ENCODE assay signal across 1 cellular context in the genomic region with DNA sequence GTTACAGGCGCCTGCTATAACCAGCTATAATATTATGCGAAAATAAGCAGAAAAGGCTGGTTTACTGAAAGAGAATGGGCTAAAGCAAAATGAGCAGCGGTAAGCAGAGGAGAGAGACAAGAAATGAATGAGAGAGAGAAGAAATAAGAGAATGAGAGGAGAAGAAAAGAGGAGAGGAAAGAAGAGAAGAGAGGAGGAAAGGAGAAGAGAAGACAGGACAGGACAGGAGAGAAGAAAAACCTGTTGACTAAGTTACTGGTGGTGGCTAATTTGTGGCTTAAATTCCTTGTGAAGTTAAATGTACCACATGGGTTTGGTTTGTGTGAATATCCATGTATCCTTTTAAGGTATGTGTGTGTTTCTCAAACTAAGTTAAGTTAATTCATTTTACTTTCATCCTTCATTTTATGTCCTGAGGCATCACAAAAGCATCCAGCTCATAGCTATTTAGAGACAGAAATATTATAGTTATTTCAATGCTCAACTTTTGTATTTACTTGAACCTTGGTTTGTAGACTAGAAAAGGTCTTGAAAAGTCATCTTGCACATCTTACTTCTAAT.
TF ChIP-seq lines count a peak whose summit lies in the region.

No MANE protein-coding gene starts in this region.

TF ChIP-seq in WTC11, 78 proteins besides CTCF, POLR2A, EP300 and RAD21 (continued from another document):
- TF ChIP-seq, protein P1, sequence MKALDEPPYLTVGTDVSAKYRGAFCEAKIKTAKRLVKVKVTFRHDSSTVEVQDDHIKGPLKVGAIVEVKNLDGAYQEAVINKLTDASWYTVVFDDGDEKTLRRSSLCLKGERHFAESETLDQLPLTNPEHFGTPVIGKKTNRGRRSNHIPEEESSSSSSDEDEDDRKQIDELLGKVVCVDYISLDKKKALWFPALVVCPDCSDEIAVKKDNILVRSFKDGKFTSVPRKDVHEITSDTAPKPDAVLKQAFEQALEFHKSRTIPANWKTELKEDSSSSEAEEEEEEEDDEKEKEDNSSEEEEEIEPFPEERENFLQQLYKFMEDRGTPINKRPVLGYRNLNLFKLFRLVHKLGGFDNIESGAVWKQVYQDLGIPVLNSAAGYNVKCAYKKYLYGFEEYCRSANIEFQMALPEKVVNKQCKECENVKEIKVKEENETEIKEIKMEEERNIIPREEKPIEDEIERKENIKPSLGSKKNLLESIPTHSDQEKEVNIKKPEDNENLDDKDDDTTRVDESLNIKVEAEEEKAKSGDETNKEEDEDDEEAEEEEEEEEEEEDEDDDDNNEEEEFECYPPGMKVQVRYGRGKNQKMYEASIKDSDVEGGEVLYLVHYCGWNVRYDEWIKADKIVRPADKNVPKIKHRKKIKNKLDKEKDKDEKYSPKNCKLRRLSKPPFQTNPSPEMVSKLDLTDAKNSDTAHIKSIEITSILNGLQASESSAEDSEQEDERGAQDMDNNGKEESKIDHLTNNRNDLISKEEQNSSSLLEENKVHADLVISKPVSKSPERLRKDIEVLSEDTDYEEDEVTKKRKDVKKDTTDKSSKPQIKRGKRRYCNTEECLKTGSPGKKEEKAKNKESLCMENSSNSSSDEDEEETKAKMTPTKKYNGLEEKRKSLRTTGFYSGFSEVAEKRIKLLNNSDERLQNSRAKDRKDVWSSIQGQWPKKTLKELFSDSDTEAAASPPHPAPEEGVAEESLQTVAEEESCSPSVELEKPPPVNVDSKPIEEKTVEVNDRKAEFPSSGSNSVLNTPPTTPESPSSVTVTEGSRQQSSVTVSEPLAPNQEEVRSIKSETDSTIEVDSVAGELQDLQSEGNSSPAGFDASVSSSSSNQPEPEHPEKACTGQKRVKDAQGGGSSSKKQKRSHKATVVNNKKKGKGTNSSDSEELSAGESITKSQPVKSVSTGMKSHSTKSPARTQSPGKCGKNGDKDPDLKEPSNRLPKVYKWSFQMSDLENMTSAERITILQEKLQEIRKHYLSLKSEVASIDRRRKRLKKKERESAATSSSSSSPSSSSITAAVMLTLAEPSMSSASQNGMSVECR (CRISPR knock-in tag; IDR thresholded peaks at IDR 0.05; ENCODE audit: borderline replicate concordance) = no peak
- TF ChIP-seq ELF4 (CRISPR knock-in tag; IDR thresholded peaks at IDR 0.05; ENCODE audit: low read depth) (no peak), TEAD1 (CRISPR knock-in tag; IDR thresholded peaks at IDR 0.05) (no peak), ZNF423 (CRISPR knock-in tag; IDR thresholded peaks at IDR 0.05) (no peak), OVOL2 (CRISPR knock-in tag; IDR thresholded peaks at IDR 0.05; ENCODE audit: borderline replicate concordance) (no peak)
